In the genomic region with DNA sequence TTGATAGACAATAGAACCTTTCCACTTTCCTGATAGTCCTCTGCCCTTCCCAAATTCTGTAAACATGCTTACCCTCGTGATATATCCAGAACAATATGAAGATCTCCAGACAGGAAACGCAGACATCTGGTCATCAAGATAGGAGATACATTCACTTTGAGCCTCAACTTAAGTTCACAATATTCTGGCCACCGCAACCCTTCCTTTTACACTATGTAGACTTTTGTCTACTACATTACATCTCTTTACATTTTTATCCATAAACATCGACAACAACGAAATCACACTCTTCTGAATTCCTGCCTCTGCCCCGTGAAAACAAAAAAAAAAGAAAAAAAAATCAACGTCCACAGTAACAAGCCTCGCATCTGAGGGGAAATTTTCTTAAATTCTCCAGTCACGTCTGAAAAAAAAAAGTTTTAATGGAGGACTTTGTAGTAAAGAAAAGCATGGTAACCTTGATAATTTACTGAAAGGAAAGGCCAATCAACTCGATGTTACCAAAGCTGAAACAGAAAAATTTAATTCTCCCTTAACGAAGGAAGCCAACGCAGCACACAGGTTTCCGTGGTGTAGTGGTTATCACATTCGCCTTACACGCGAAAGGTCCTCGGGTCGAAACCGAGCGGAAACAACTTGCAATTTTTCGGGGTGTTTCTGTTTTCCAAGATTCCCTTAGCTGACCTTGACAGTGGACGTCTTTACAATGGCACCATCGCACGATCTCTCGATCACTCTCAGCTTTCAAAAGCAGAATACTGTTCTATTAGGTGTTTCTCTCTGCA, we compare ENCODE assay signal across 13 cellular contexts. TPM values are rescaled to one million over a fixed set of nuclear protein-coding genes. Genes with fewer than 3 reads are reported as not detected.
DNase-seq lines count a peak whose midpoint lies in the region; ATAC-seq, FAIRE-seq and TF ChIP-seq lines count a peak whose summit lies in the region.
"Had no signal": no experiment of that assay in that cellular context is flagged by ENCODE, and none has a peak within 500 bp of the region (broad histone marks: within the 10 kb centered on the region; RNA-seq: fewer than 3 reads in every experiment).

No MANE protein-coding gene starts in this region.

- FAIRE-seq in astrocyte (lab: Jason Lieb, UNC): peak; percentile 20

- peaks cover 6% of the 10 kb centered on the region for H3K9me3 ChIP-seq in CD8-positive, alpha-beta memory T cell (ENCODE audit: low read length)
- peaks cover 4% of the 10 kb centered on the region for H3K9me3 ChIP-seq in astrocyte (ENCODE audit: insufficient read depth, low read depth, low read length)

- H3K4me1 Mint-ChIP-seq in CD8-positive, alpha-beta memory T cell: peaks cover 4 to 8% (median 6%) of the 10 kb centered on the region in 3 donors
- peaks cover 52% of the 10 kb centered on the region for H3K4me1 Mint-ChIP-seq in HFFc6 (ENCODE audit: low read depth)
- peaks cover 12% of the 10 kb centered on the region for H3K4me1 Mint-ChIP-seq in astrocyte (ENCODE audit: low read depth, unreplicated experiment)

- H3K4me3 Mint-ChIP-seq in CD8-positive, alpha-beta memory T cell: peak overlapping the region in 6 of 7 donors; percentile 11 to 60 (median 37)
- peak overlapping the region; percentile 76 for H3K4me3 Mint-ChIP-seq in HFFc6
- H3K4me3 Mint-ChIP-seq in astrocyte (ENCODE audit: unreplicated experiment): peak overlapping the region; percentile 54

- no peak for TF ChIP-seq CTCF in HFFc6 (IDR thresholded peaks at IDR 0.05)
- TF ChIP-seq CTCF in astrocyte (IDR thresholded peaks at IDR 0.05; ENCODE audit: insufficient read depth, low read depth, low read length): no peak

- H3K27ac Mint-ChIP-seq in CD8-positive, alpha-beta memory T cell: peak overlapping the region in 2 of 8 donors; percentile 70 to 83
- no peak overlapping the region for H3K27ac Mint-ChIP-seq in HFFc6
- peak overlapping the region; percentile 3 for H3K27ac Mint-ChIP-seq in astrocyte (ENCODE audit: unreplicated experiment)

- POLR2A ChIA-PET in CD8-positive, alpha-beta memory T cell (lab: Charles Lee): no interaction called here

- peak overlapping the region; percentile 60 for H3K4me2 ChIP-seq in astrocyte (ENCODE audit: low read length)

- peak overlapping the region; percentile 11 for H2AFZ ChIP-seq in astrocyte (ENCODE audit: low read depth, low read length)

- CTCF ChIA-PET in CD8-positive, alpha-beta memory T cell (lab: Charles Lee): no interaction called here

- H3K4me3 ChIP-seq in CD8-positive, alpha-beta memory T cell (ENCODE audit: low read length): no peak overlapping the region
- H3K4me3 ChIP-seq in astrocyte (ENCODE audit: insufficient read depth, low read depth, low read length): no peak overlapping the region
- H3K4me3 ChIP-seq: SK-N-MC had no signal

- no peak for ATAC-seq in GM18505 (IDR thresholded peaks at IDR 0.05; ENCODE audit: unreplicated experiment)

- no peak for TF ChIP-seq POLR2A in GM18505 (IDR thresholded peaks at IDR 0.05; ENCODE audit: borderline replicate concordance, extremely low read depth, insufficient read depth, insufficient read length)

- H4K20me1 ChIP-seq in astrocyte (ENCODE audit: insufficient read depth, low read length): no peaks in the 10 kb centered on the region

- no peaks in the 10 kb centered on the region for H3K36me3 ChIP-seq in CD8-positive, alpha-beta memory T cell (ENCODE audit: insufficient read depth, low read length)
- no peaks in the 10 kb centered on the region for H3K36me3 ChIP-seq in astrocyte (ENCODE audit: insufficient read depth, low read length)

- no peaks in the 10 kb centered on the region for H3K4me1 ChIP-seq in CD8-positive, alpha-beta memory T cell (ENCODE audit: insufficient read depth, low read length)
- peaks cover 7% of the 10 kb centered on the region for H3K4me1 ChIP-seq in astrocyte (ENCODE audit: insufficient read depth, low read length)

- peak overlapping the region; percentile 32 for H3K27ac ChIP-seq in CD8-positive, alpha-beta memory T cell (ENCODE audit: low read depth, low read length)
- no peak overlapping the region for H3K27ac ChIP-seq in astrocyte (ENCODE audit: low read depth, low read length)
- H3K27ac ChIP-seq: SK-N-MC had no signal

- no peak for DNase-seq in CD8-positive, alpha-beta memory T cell
- DNase-seq in HFFc6 (peak; percentile 87), astrocyte (ENCODE audit: low read depth) (peak; percentile 31), inferior parietal cortex (ENCODE audit: extremely low spot score) (peak; percentile 25), NCI-H510A (lab: John Stamatoyannopoulos, UW) (no peak), NCI-H187 (lab: John Stamatoyannopoulos, UW) (no peak), NCI-H1092 (lab: John Stamatoyannopoulos, UW) (no peak)
- DNase-seq: activated CD8-positive, alpha-beta memory T cell treated with anti-CD3 and anti-CD28 coated beads, Interleukin-2, amount 50 U/mL, for 48 hours; NCI-H1105 treated with DMSO at 0.1 percent for 48 hours had no signal

- H3K27me3 ChIP-seq in CD8-positive, alpha-beta memory T cell (ENCODE audit: insufficient read depth, low read length, poor library complexity, severe bottlenecking): peaks cover 82% of the 10 kb centered on the region
- H3K27me3 ChIP-seq in astrocyte (ENCODE audit: insufficient read depth, low read length): peaks cover 47% of the 10 kb centered on the region

- H3K27me3 Mint-ChIP-seq in CD8-positive, alpha-beta memory T cell: peaks cover 91 to 95% of the 10 kb centered on the region in 2 donors
- H3K27me3 Mint-ChIP-seq in HFFc6 (ENCODE audit: insufficient read depth) (peaks cover 44% of the 10 kb centered on the region), astrocyte (ENCODE audit: low read depth, unreplicated experiment) (peaks cover 24% of the 10 kb centered on the region)

- H3K36me3 Mint-ChIP-seq in CD8-positive, alpha-beta memory T cell: peaks cover 0 to 16% (median 2%) of the 10 kb centered on the region in 3 donors
- no peaks in the 10 kb centered on the region for H3K36me3 Mint-ChIP-seq in HFFc6 (ENCODE audit: low read depth)
- H3K36me3 Mint-ChIP-seq in astrocyte (ENCODE audit: low read depth, unreplicated experiment): peaks cover 1% of the 10 kb centered on the region

- H3K9ac ChIP-seq in astrocyte (ENCODE audit: low read length): no peak overlapping the region

- no peaks in the 10 kb centered on the region for H3K79me2 ChIP-seq in astrocyte (ENCODE audit: insufficient read depth, low read length)

- H3K9me3 Mint-ChIP-seq in CD8-positive, alpha-beta memory T cell: peaks cover 18 to 82% (median 68%) of the 10 kb centered on the region in 5 donors
- H3K9me3 Mint-ChIP-seq in HFFc6 (no peaks in the 10 kb centered on the region), astrocyte (ENCODE audit: unreplicated experiment) (no peaks in the 10 kb centered on the region)

RNA-seq across cellular contexts. Expression of a gene that starts 21.8 kb away (rescaled TPM):
- not detected for total RNA-seq in CD8-positive, alpha-beta memory T cell
- not detected for polyA plus RNA-seq in CD8-positive, alpha-beta memory T cell
- not detected for total RNA-seq in HFFc6 (2021; fragmentation: NEBNext Ultra II Directional; extraction: Animal tissue kit (Norgen Biotek cat#: 25700))
- not detected in 2 replicates for total RNA-seq in astrocyte
- total RNA-seq: mucosa of gallbladder, ureter had no signal

RNA-seq across cellular contexts. Expression of a gene that starts 42.8 kb away (rescaled TPM):
- total RNA-seq in CD8-positive, alpha-beta memory T cell: under 1 TPM; 0.35 to 0.55 TPM
- polyA plus RNA-seq in CD8-positive, alpha-beta memory T cell: 1.5 TPM
- total RNA-seq in HFFc6 (2021; fragmentation: NEBNext Ultra II Directional; extraction: Animal tissue kit (Norgen Biotek cat#: 25700)): not detected
- total RNA-seq in astrocyte: 2.0 and 2.3 TPM in 2 replicates

Comparison
In these comparisons a context has a peak if more than half of its experiments do, and no peak if none do; other contexts are left out.
1. DNase-seq: peak in HFFc6 (single experiment), astrocyte (single experiment) and inferior parietal cortex (single experiment); none in CD8-positive, alpha-beta memory T cell (0 of 5), NCI-H510A (single experiment), NCI-H187 (0 of 2) and NCI-H1092 (single experiment).
2. Peak in every context shown above with its lines, with median percentiles within 50 percentile points of each other: H3K4me3 Mint-ChIP-seq.